In genomic region chr1:51671527-51672325, GRCh38 we compare ENCODE assay signal across 15 cellular contexts. TPM values are rescaled to one million over a fixed set of nuclear protein-coding genes. Genes with fewer than 3 reads are reported as not detected.
DNase-seq lines count a peak whose midpoint lies in the region; ATAC-seq, FAIRE-seq and TF ChIP-seq lines count a peak whose summit lies in the region.
"Had no signal": no experiment of that assay in that cellular context is flagged by ENCODE, and none has a peak within 500 bp of the region (broad histone marks: within the 10 kb centered on the region; RNA-seq: fewer than 3 reads in every experiment).

No MANE protein-coding gene starts in this region.

- H3K4me1 Mint-ChIP-seq in astrocyte (ENCODE audit: low read depth, unreplicated experiment) (peaks cover 8% of the 10 kb centered on the region), glutamatergic neuron (ENCODE audit: low read depth, unreplicated experiment) (peaks cover 3% of the 10 kb centered on the region)
- peaks cover 6% of the 10 kb centered on the region for H3K4me1 Mint-ChIP-seq in activated T-helper 17 cell treated with anti-CD3 and anti-CD28 coated beads, Interleukin-2, amount 50 U/mL, for 72 hours

- H2BK15ac ChIP-seq in IMR-90 (ENCODE audit: low read depth, low read length) = peak overlapping the region; percentile 60; the same call in 1 of the 3 replicates

- H4K8ac ChIP-seq in IMR-90 (ENCODE audit: low read depth in 2 of 2, low read length in 2 of 2) = peak overlapping the region in 1 of 2 experiments; percentile 87; a peak in 3 of 4 replicates

- peak overlapping the region; percentile 49 for H2BK20ac ChIP-seq in IMR-90 (ENCODE audit: low read depth, low read length)

- H4K20me1 ChIP-seq in IMR-90 (ENCODE audit: insufficient read depth, low read length) (no peaks in the 10 kb centered on the region; the same call in 1 of the 2 replicates), astrocyte (ENCODE audit: insufficient read depth, low read length) (no peaks in the 10 kb centered on the region)

- H2BK5ac ChIP-seq in IMR-90 (ENCODE audit: low read depth, low read length, poor library complexity, severe bottlenecking) = peak overlapping the region; percentile 81

- peak; percentile 40 for DNase-seq in COLO829 (ENCODE audit: low spot score)
- peak; percentile 96 for DNase-seq in IMR-90
- DNase-seq in astrocyte (ENCODE audit: low read depth) = peak; percentile 82
- DNase-seq in kidney glomerular epithelial cell (lab: John Stamatoyannopoulos, UW) = peak; percentile 18
- no peak for DNase-seq in stimulated activated naive CD8-positive, alpha-beta T cell treated with anti-CD3 and anti-CD28 coated beads, Interleukin-15, Interleukin-2, amounts not matched to agents 100 U/mL and 50 U/mL, for 24 hours
- DNase-seq in small intestine = no peak
- no peak for DNase-seq in glutamatergic neuron
- DNase-seq: activated CD4-positive, alpha-beta T cell treated with anti-CD3 and anti-CD28 coated beads for 4 hours; activated T-cell treated with anti-CD3 and anti-CD28 coated beads, Interleukin-2, amount 50 U/mL, for 72 hours; H7; NCI-H1417; SW 1271 had no signal

- H3K36me3 Mint-ChIP-seq in astrocyte (ENCODE audit: low read depth, unreplicated experiment) (peaks cover 2% of the 10 kb centered on the region), glutamatergic neuron (ENCODE audit: unreplicated experiment) (no peaks in the 10 kb centered on the region)
- peaks cover 5% of the 10 kb centered on the region for H3K36me3 Mint-ChIP-seq in activated T-helper 17 cell treated with anti-CD3 and anti-CD28 coated beads, Interleukin-2, amount 50 U/mL, for 72 hours (ENCODE audit: low read depth)

- H2AK9ac ChIP-seq in IMR-90 (replicated peaks; ENCODE audit: low read depth, low read length, poor library complexity) = no peak overlapping the region

- H3K27ac Mint-ChIP-seq in astrocyte (ENCODE audit: unreplicated experiment) (no peak overlapping the region), glutamatergic neuron (ENCODE audit: unreplicated experiment) (no peak overlapping the region)
- no peak overlapping the region for H3K27ac Mint-ChIP-seq in activated T-helper 17 cell treated with anti-CD3 and anti-CD28 coated beads, Interleukin-2, amount 50 U/mL, for 72 hours
- H3K27ac Mint-ChIP-seq: activated T-cell treated with anti-CD3 and anti-CD28 coated beads, Interleukin-2, amount 50 U/mL, for 72 hours had no signal

- H3K27me3 Mint-ChIP-seq in astrocyte (ENCODE audit: low read depth, unreplicated experiment) (no peaks in the 10 kb centered on the region), glutamatergic neuron (ENCODE audit: unreplicated experiment) (no peaks in the 10 kb centered on the region)
- H3K27me3 Mint-ChIP-seq in activated T-helper 17 cell treated with anti-CD3 and anti-CD28 coated beads, Interleukin-2, amount 50 U/mL, for 72 hours = no peaks in the 10 kb centered on the region

- peak overlapping the region; percentile 57; the same call in 1 of the 2 replicates for H3K23ac ChIP-seq in IMR-90 (ENCODE audit: low read depth, low read length)

- peak overlapping the region; percentile 63 for H2BK120ac ChIP-seq in IMR-90 (ENCODE audit: low read depth, low read length)

- H3K4me1 ChIP-seq in IMR-90 (ENCODE audit: control insufficient read depth, insufficient read depth, low read length) = peaks cover 16% of the 10 kb centered on the region
- peaks cover 13% of the 10 kb centered on the region for H3K4me1 ChIP-seq in astrocyte (ENCODE audit: insufficient read depth, low read length)
- H3K4me1 ChIP-seq in small intestine (ENCODE audit: control insufficient read depth in 2 of 2, insufficient read depth in 1 of 2, low read depth in 1 of 2, low read length in 1 of 2) = no peaks in the 10 kb centered on the region

- TF ChIP-seq RAD21 in IMR-90 (IDR thresholded peaks at IDR 0.05; ENCODE audit: low read length) = 0 out of 2 replicates have a peak, but pooled peaks have one; percentile 4

- intact Hi-C loops in IMR-90 (cut with micrococcal nuclease) = no loop called here

- FAIRE-seq in astrocyte (lab: Jason Lieb, UNC) (no peak), small intestine (lab: Jason Lieb, UNC) (no peak)
- FAIRE-seq: bronchial epithelial cell had no signal

- BruUV-seq in IMR-90 (replicated peaks; lab: Mats Ljungman, UMichigan) = no TSS peak

- peak overlapping the region; percentile 38 for H2AK5ac ChIP-seq in IMR-90 (ENCODE audit: low read depth, low read length)

- H3K4ac ChIP-seq in IMR-90 (ENCODE audit: low read depth, low read length) = peak overlapping the region; percentile 49

- H3K36me3 ChIP-seq in IMR-90 (ENCODE audit: control insufficient read depth, insufficient read depth, low read length) (no peaks in the 10 kb centered on the region), astrocyte (ENCODE audit: insufficient read depth, low read length) (no peaks in the 10 kb centered on the region), small intestine (ENCODE audit: control insufficient read depth in 2 of 2, insufficient read depth in 2 of 2, low read length in 2 of 2) (peaks cover 0 to 9% of the 10 kb centered on the region in 2 donors)

- peak overlapping the region; percentile 47; the same call in 1 of the 2 replicates for H3K4me2 ChIP-seq in IMR-90 (ENCODE audit: low read depth, low read length)
- H3K4me2 ChIP-seq in astrocyte (ENCODE audit: low read length) = peak overlapping the region; percentile 78

- H3K9me3 Mint-ChIP-seq in astrocyte (ENCODE audit: unreplicated experiment) (no peaks in the 10 kb centered on the region), glutamatergic neuron (ENCODE audit: unreplicated experiment) (no peaks in the 10 kb centered on the region)
- no peaks in the 10 kb centered on the region for H3K9me3 Mint-ChIP-seq in activated T-helper 17 cell treated with anti-CD3 and anti-CD28 coated beads, Interleukin-2, amount 50 U/mL, for 72 hours
- H3K9me3 Mint-ChIP-seq: activated T-cell treated with anti-CD3 and anti-CD28 coated beads, Interleukin-2, amount 50 U/mL, for 72 hours had no signal

- CTCF ChIA-PET in IMR-90 (lab: Yijun Ruan, JAX) = interaction anchor here (0.9 kb wide), 2 partner anchors 13 to 17 kb away, joined by 3 read pairs; no protein-coding TSS in a partner anchor

- H3K4me3 Mint-ChIP-seq in astrocyte (ENCODE audit: unreplicated experiment) (no peak overlapping the region), glutamatergic neuron (ENCODE audit: unreplicated experiment) (no peak overlapping the region)
- no peak overlapping the region for H3K4me3 Mint-ChIP-seq in activated T-helper 17 cell treated with anti-CD3 and anti-CD28 coated beads, Interleukin-2, amount 50 U/mL, for 72 hours
- H3K4me3 Mint-ChIP-seq: activated T-cell treated with anti-CD3 and anti-CD28 coated beads, Interleukin-2, amount 50 U/mL, for 72 hours had no signal

- peaks cover 30% of the 10 kb centered on the region for H3K79me2 ChIP-seq in astrocyte (ENCODE audit: insufficient read depth, low read length)

- POLR2A ChIA-PET in IMR-90 (lab: Charles Lee; ENCODE audit: unreplicated experiment) = no interaction called here

- peaks cover 15% of the 10 kb centered on the region for H3K9me1 ChIP-seq in IMR-90 (ENCODE audit: insufficient read depth, low read length)

- TF ChIP-seq POLR2A in IMR-90 (IDR thresholded peaks at IDR 0.05; ENCODE audit: low read depth, low read length) = no peak

- H3K79me1 ChIP-seq in IMR-90 (ENCODE audit: low read depth in 1 of 2, low read length in 2 of 2) = peaks cover 43 to 67% of the 10 kb centered on the region in 2 experiments

- H3K9me3 ChIP-seq in IMR-90 (ENCODE audit: control insufficient read depth, insufficient read depth, low read length) (no peaks in the 10 kb centered on the region), astrocyte (ENCODE audit: insufficient read depth, low read depth, low read length) (no peaks in the 10 kb centered on the region), small intestine (ENCODE audit: control insufficient read depth, low read depth) (no peaks in the 10 kb centered on the region)

- H3K9ac ChIP-seq in IMR-90 (ENCODE audit: low read depth, low read length) (no peak overlapping the region), astrocyte (ENCODE audit: low read length) (peak overlapping the region; percentile 67)

- dilution Hi-C loops in IMR-90 (cut with HindIII; ENCODE audit: low sequenced_read_pairs, unreplicated experiment) = no loop called here

- in situ Hi-C loops in IMR-90 (cut with MboI; ENCODE audit: low sequenced_read_pairs) = no loop called here

- H3K14ac ChIP-seq in IMR-90 (replicated peaks; ENCODE audit: low read depth, low read length) = peak overlapping the region; percentile 14

- peak; percentile 98 for ATAC-seq in IMR-90 (ENCODE audit: low read depth)
- no peak for ATAC-seq in stimulated activated naive CD8-positive, alpha-beta T cell treated with anti-CD3 and anti-CD28 coated beads, Interleukin-15, Interleukin-2, amounts not matched to agents 100 U/mL and 50 U/mL, for 24 hours
- no peak for ATAC-seq in activated T-helper 17 cell treated with anti-CD3 and anti-CD28 coated beads, Interleukin-2, amount 50 U/mL, for 72 hours (replicated peaks)
- ATAC-seq: activated T-cell treated with anti-CD3 and anti-CD28 coated beads, Interleukin-2, amount 50 U/mL, for 72 hours; sciatic nerve had no signal

- peak overlapping the region; percentile 42; the same call in 1 of the 2 replicates for H4K5ac ChIP-seq in IMR-90 (ENCODE audit: low read depth, low read length)

- H2AFZ ChIP-seq in IMR-90 (replicated peaks; ENCODE audit: low read length, poor library complexity) (no peak overlapping the region), astrocyte (ENCODE audit: low read depth, low read length) (no peak overlapping the region)

- H3K27me3 ChIP-seq in IMR-90 (ENCODE audit: control insufficient read depth, insufficient read depth, low read length) (no peaks in the 10 kb centered on the region), astrocyte (ENCODE audit: insufficient read depth, low read length) (no peaks in the 10 kb centered on the region), small intestine (ENCODE audit: control insufficient read depth in 2 of 2, insufficient read depth in 2 of 2, low read length in 2 of 2) (no peaks in the 10 kb centered on the region)

- no peak for TF ChIP-seq CTCF in IMR-90 (conservative IDR thresholded peaks at IDR 0.05; ENCODE audit: low read depth, low read length)
- TF ChIP-seq CTCF in astrocyte (IDR thresholded peaks at IDR 0.05; ENCODE audit: insufficient read depth, low read depth, low read length) = no peak
- no peak for TF ChIP-seq CTCF in glutamatergic neuron (IDR thresholded peaks at IDR 0.05; ENCODE audit: partially characterized antibody, unreplicated experiment)

- WGBS in IMR-90 (ENCODE audit: extremely low coverage in 2 of 2, insufficient read length in 1 of 2), 2 experiments = 100% methylated on average over 1 of the region's 4 CpGs
- WGBS in small intestine, 3 donors = 70 to 84% (median 72%) methylated on average over 4 of the region's 4 CpGs

- peak overlapping the region; percentile 76; the same call in 1 of the 2 replicates for H3K18ac ChIP-seq in IMR-90 (ENCODE audit: low read depth, low read length)

- peak overlapping the region; percentile 36 for H4K91ac ChIP-seq in IMR-90 (ENCODE audit: insufficient read depth, low read depth, low read length)

- H3K56ac ChIP-seq in IMR-90 (ENCODE audit: extremely low read depth, insufficient read depth, low read length) = peak overlapping the region; percentile 67

- peak overlapping the region; percentile 86 for H3K27ac ChIP-seq in IMR-90 (ENCODE audit: insufficient read depth, low read length)
- peak overlapping the region; percentile 84 for H3K27ac ChIP-seq in astrocyte (ENCODE audit: low read depth, low read length)
- H3K27ac ChIP-seq in small intestine (ENCODE audit: low read depth in 1 of 2, low read length in 1 of 2) = no peak overlapping the region

- H3K4me3 ChIP-seq in IMR-90 (ENCODE audit: insufficient read depth, low read depth, low read length) (no peak overlapping the region), astrocyte (ENCODE audit: insufficient read depth, low read depth, low read length) (no peak overlapping the region), small intestine (ENCODE audit: low read depth in 1 of 2, low read length in 2 of 2) (no peak overlapping the region)

RNA-seq across cellular contexts. Expression of gene OSBPL9, which starts 54.8 kb away (rescaled TPM):
- 98.9 and 127 TPM in 2 replicates for total RNA-seq in IMR-90 (2012; rRNA removed)
- polyA plus RNA-seq in IMR-90 (2012; rRNA removed) = 38.1 and 51.4 TPM in 2 replicates
- 11.8 and 14.9 TPM in 2 replicates for polyA plus RNA-seq in IMR-90 (2012; cell fraction: cytosol; rRNA removed)
- polyA plus RNA-seq in IMR-90 (2012; cell fraction: nucleus; rRNA removed; ENCODE audit: low replicate concordance) = 15.3 and 74.5 TPM in 2 replicates
- total RNA-seq in astrocyte = 115 and 117 TPM in 2 replicates
- polyA plus RNA-seq in small intestine = 10 to 100 TPM; 19.7 to 34.9 (median 28.6) TPM
- 84.6 TPM for total RNA-seq in glutamatergic neuron (ENCODE audit: unreplicated experiment)
- total RNA-seq in activated T-helper 17 cell treated with anti-CD3 and anti-CD28 coated beads, Interleukin-2, amount 50 U/mL, for 72 hours = 10 to 100 TPM; 42.9 to 47.6 TPM

Comparison
In these comparisons a context has a peak if more than half of its experiments do, and no peak if none do; other contexts are left out.
1. DNase-seq: peak in COLO829 (single experiment), IMR-90 (single experiment), astrocyte (single experiment) and kidney glomerular epithelial cell (single experiment); none in stimulated activated naive CD8-positive, alpha-beta T cell treated with anti-CD3 and anti-CD28 coated beads, Interleukin-15, Interleukin-2, amounts not matched to agents 100 U/mL and 50 U/mL, for 24 hours (single experiment), small intestine (single experiment) and glutamatergic neuron (single experiment).
2. H3K27ac ChIP-seq: peak in IMR-90 (single experiment) and astrocyte (single experiment); none in small intestine (0 of 2).